ENCODE assay signal across 7 cellular contexts in genomic region chr9:33386998-33387397, GRCh38. TPM values are rescaled to one million over a fixed set of nuclear protein-coding genes. Genes with fewer than 3 reads are reported as not detected.
"Had no signal": no experiment of that assay in that cellular context is flagged by ENCODE, and none has a peak within 500 bp of the region (broad histone marks: within the 10 kb centered on the region; RNA-seq: fewer than 3 reads in every experiment).

No MANE protein-coding gene starts in this region.

RNA-seq across cellular contexts. Expression of gene AQP7, which starts 15.4 kb away (rescaled TPM):
- total RNA-seq: dermis blood vessel endothelial cell, epithelial cell of proximal tubule, fibroblast of villous mesenchyme, foreskin keratinocyte, frontal cortex, glomerular endothelial cell, lung microvascular endothelial cell had no signal
